Comparison of ENCODE assay signal across 10 cellular contexts in genomic region chr11:117823294-117823940, GRCh38. TPM values are rescaled to one million over a fixed set of nuclear protein-coding genes. Genes with fewer than 3 reads are reported as not detected.
A peak's percentile ranks its signal among the peaks of the same experiment; 100 is the strongest.
DNase-seq lines count a peak whose midpoint lies in the region; ATAC-seq and TF ChIP-seq lines count a peak whose summit lies in the region.
"Had no signal": no experiment of that assay in that cellular context is flagged by ENCODE, and none has a peak within 500 bp of the region (broad histone marks: within the 10 kb centered on the region; RNA-seq: fewer than 3 reads in every experiment).

No MANE protein-coding gene starts in this region.

- no peak overlapping the region for H3K4me3 Mint-ChIP-seq in dendritic cell treated with granulocyte-macrophage colony-stimulating factor and Interleukin-4, amounts not matched to agents 40 ng/mL and 50 ng/mL, for 4 days
- H3K4me3 Mint-ChIP-seq in neural crest cell = no peak overlapping the region

- H3K27me3 Mint-ChIP-seq in dendritic cell treated with granulocyte-macrophage colony-stimulating factor and Interleukin-4, amounts not matched to agents 40 ng/mL and 50 ng/mL, for 4 days = peaks cover 6% of the 10 kb centered on the region
- peaks cover 3% of the 10 kb centered on the region for H3K27me3 Mint-ChIP-seq in neural crest cell (ENCODE audit: low read depth)

- ATAC-seq in HG02678 (IDR thresholded peaks at IDR 0.05; ENCODE audit: unreplicated experiment) = no peak
- no peak for ATAC-seq in HG03097 (IDR thresholded peaks at IDR 0.05; ENCODE audit: low FRiP score, unreplicated experiment)
- no peak for ATAC-seq in GM21381 (IDR thresholded peaks at IDR 0.05; ENCODE audit: unreplicated experiment)

- TF ChIP-seq CTCF in GM12872 (IDR thresholded peaks at IDR 0.05; ENCODE audit: insufficient read depth, low read depth, low read length) = peak; percentile 61
- TF ChIP-seq CTCF in OCI-LY1 (IDR thresholded peaks at IDR 0.05; ENCODE audit: low read length) = peak; percentile 18; the same call in 1 of the 2 replicates
- TF ChIP-seq CTCF in neural crest cell (conservative IDR thresholded peaks at IDR 0.05) = peak; percentile 45

- no peaks in the 10 kb centered on the region for H3K9me3 ChIP-seq in OCI-LY1 (ENCODE audit: low read length)

- H3K36me3 ChIP-seq in OCI-LY1 (ENCODE audit: insufficient read depth, low read length) = no peaks in the 10 kb centered on the region

- DNase-seq in neural crest cell (ENCODE audit: low read depth, low spot score) (no peak), DMS114 treated with DMSO at 0.1 percent for 48 hours (lab: John Stamatoyannopoulos, UW; ENCODE audit: unreplicated experiment) (no peak)

- H3K4me3 ChIP-seq in OCI-LY1 (ENCODE audit: low read depth, low read length, poor library complexity, severe bottlenecking) = no peak overlapping the region

- H3K79me2 ChIP-seq in OCI-LY1 (ENCODE audit: insufficient read depth, low read length) = no peaks in the 10 kb centered on the region

- intact Hi-C loops in dendritic cell treated with granulocyte-macrophage colony-stimulating factor and Interleukin-4, amounts not matched to agents 40 ng/mL and 50 ng/mL, for 4 days (cut with micrococcal nuclease) = loop anchor here (1.0 to 10.0 kb wide), 2 partner anchors 124 to 321 kb away; no protein-coding TSS in a partner anchor

- no peaks in the 10 kb centered on the region for H3K9me3 Mint-ChIP-seq in dendritic cell treated with granulocyte-macrophage colony-stimulating factor and Interleukin-4, amounts not matched to agents 40 ng/mL and 50 ng/mL, for 4 days
- H3K9me3 Mint-ChIP-seq in neural crest cell = no peaks in the 10 kb centered on the region

- no peaks in the 10 kb centered on the region for H3K9me2 ChIP-seq in OCI-LY1 (ENCODE audit: low read depth, low read length)

- no peak overlapping the region for H3K27ac ChIP-seq in OCI-LY1 (ENCODE audit: low read depth, low read length, poor library complexity, severe bottlenecking)

- no peak overlapping the region for H3K9ac ChIP-seq in OCI-LY1 (ENCODE audit: low read length)

- no peak overlapping the region for H3K4me2 ChIP-seq in OCI-LY1 (ENCODE audit: low read length)

- H3K36me3 Mint-ChIP-seq in dendritic cell treated with granulocyte-macrophage colony-stimulating factor and Interleukin-4, amounts not matched to agents 40 ng/mL and 50 ng/mL, for 4 days (ENCODE audit: low read depth) = no peaks in the 10 kb centered on the region
- no peaks in the 10 kb centered on the region for H3K36me3 Mint-ChIP-seq in neural crest cell (ENCODE audit: low read depth)

- H3K27ac Mint-ChIP-seq in dendritic cell treated with granulocyte-macrophage colony-stimulating factor and Interleukin-4, amounts not matched to agents 40 ng/mL and 50 ng/mL, for 4 days = peak overlapping the region; percentile 76
- no peak overlapping the region for H3K27ac Mint-ChIP-seq in neural crest cell (ENCODE audit: unreplicated experiment)

- H3K4me1 Mint-ChIP-seq in dendritic cell treated with granulocyte-macrophage colony-stimulating factor and Interleukin-4, amounts not matched to agents 40 ng/mL and 50 ng/mL, for 4 days (ENCODE audit: low read depth) = peaks cover 67% of the 10 kb centered on the region
- H3K4me1 Mint-ChIP-seq in neural crest cell = peaks cover 10% of the 10 kb centered on the region

- H2AFZ ChIP-seq in OCI-LY1 (ENCODE audit: low read length) = no peak overlapping the region

- H4K20me1 ChIP-seq in OCI-LY1 (ENCODE audit: insufficient read depth, low read length) = no peaks in the 10 kb centered on the region

- H3K27me3 ChIP-seq in OCI-LY1 (ENCODE audit: insufficient read depth, low read length) = no peaks in the 10 kb centered on the region

- no peaks in the 10 kb centered on the region for H3K4me1 ChIP-seq in OCI-LY1 (ENCODE audit: insufficient read depth, low read length, severe bottlenecking)

- H3F3A ChIP-seq in OCI-LY1 (ENCODE audit: insufficient read depth, low read length) = no peaks in the 10 kb centered on the region

RNA-seq across cellular contexts. Expression of gene FXYD2, which starts 1.1 kb away (rescaled TPM):
- 0.18 and 0.26 TPM in 2 replicates for total RNA-seq in neural crest cell
- total RNA-seq: LHCN-M2 had no signal

RNA-seq across cellular contexts. Expression of gene DSCAML1, which starts 26.4 kb away (rescaled TPM):
- 0.09 and 0.25 TPM in 2 replicates for total RNA-seq in neural crest cell
- total RNA-seq: glomerular endothelial cell, LHCN-M2 had no signal

RNA-seq across cellular contexts. Expression of gene FXYD6, which starts 53.0 kb away (rescaled TPM):
- total RNA-seq in neural crest cell = 113 TPM in 2 replicates
